1 cellular context compared by ENCODE assay signal in the genomic region with DNA sequence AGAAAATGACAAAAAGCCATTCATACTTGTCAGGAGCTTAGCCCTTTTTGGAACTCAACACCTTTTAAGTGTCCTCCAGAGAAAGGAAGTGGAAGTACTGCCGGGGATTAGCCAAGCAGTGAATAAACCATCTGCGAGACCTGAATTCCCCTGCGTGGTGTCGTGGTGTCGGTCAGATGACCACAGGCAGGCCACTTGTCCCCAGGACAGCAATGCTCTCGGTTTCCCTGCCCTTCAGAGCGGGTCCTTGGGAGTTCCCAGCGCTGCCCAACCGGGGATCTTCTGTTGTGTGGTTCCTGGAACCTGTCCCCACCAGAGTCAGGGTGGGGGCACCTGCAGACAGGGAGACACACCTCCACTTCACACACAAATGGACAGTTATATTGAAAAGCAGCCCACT.
TF ChIP-seq lines count a peak whose summit lies in the region.

No MANE protein-coding gene starts in this region.

TF ChIP-seq in GM12878, 131 proteins besides CTCF, POLR2A, EP300 and RAD21 (continues in another document):
- TF ChIP-seq SUPT20H (IDR thresholded peaks at IDR 0.05; ENCODE audit: borderline replicate concordance, control insufficient read depth, low read depth, low read length) (no peak), CBX3 (IDR thresholded peaks at IDR 0.05; ENCODE audit: borderline replicate concordance, low read depth) (no peak), CHD1 (IDR thresholded peaks at IDR 0.05; ENCODE audit: low read depth, low read length) (no peak), GABPA (IDR thresholded peaks at IDR 0.05; ENCODE audit: low read depth) (no peak), POLR2AphosphoS5 (IDR thresholded peaks at IDR 0.05; ENCODE audit: low read length) (no peak), TCF7 (IDR thresholded peaks at IDR 0.05; ENCODE audit: borderline replicate concordance) (no peak), SMAD5 (IDR thresholded peaks at IDR 0.05; ENCODE audit: low read depth) (no peak), DPF2 (IDR thresholded peaks at IDR 0.05) (peak; percentile 84), EZH2 (IDR thresholded peaks at IDR 0.05; ENCODE audit: borderline replicate concordance, control insufficient read depth, low read depth, low read length) (no peak), IKZF1 (conservative IDR thresholded peaks at IDR 0.05) (peak; percentile 97), EGR1 (IDR thresholded peaks at IDR 0.05; ENCODE audit: borderline replicate concordance in 1 of 2, low read depth in 2 of 2, low read length in 2 of 2) (no peak), SIX5 (IDR thresholded peaks at IDR 0.05; ENCODE audit: low read depth, low read length, severe bottlenecking) (no peak), ASH2L (IDR thresholded peaks at IDR 0.05; ENCODE audit: borderline replicate concordance, low read depth) (no peak), HDAC6 (IDR thresholded peaks at IDR 0.05; ENCODE audit: unreplicated experiment) (no peak), NRF1 (conservative IDR thresholded peaks at IDR 0.05; ENCODE audit: low read depth, low read length) (no peak), NFYA (IDR thresholded peaks at IDR 0.05; ENCODE audit: borderline replicate concordance, low read depth, low read length) (no peak), SRF (IDR thresholded peaks at IDR 0.05; ENCODE audit: low read depth in 2 of 2, low read length in 2 of 2) (no peak), PAX8 (IDR thresholded peaks at IDR 0.05) (no peak), SREBF2 (IDR thresholded peaks at IDR 0.05; ENCODE audit: low read length) (no peak), HDGF (IDR thresholded peaks at IDR 0.05) (no peak), SMC3 (IDR thresholded peaks at IDR 0.05; ENCODE audit: borderline replicate concordance, low read length) (no peak; the same call in 1 of the 2 replicates)
- TF ChIP-seq, protein P1, sequence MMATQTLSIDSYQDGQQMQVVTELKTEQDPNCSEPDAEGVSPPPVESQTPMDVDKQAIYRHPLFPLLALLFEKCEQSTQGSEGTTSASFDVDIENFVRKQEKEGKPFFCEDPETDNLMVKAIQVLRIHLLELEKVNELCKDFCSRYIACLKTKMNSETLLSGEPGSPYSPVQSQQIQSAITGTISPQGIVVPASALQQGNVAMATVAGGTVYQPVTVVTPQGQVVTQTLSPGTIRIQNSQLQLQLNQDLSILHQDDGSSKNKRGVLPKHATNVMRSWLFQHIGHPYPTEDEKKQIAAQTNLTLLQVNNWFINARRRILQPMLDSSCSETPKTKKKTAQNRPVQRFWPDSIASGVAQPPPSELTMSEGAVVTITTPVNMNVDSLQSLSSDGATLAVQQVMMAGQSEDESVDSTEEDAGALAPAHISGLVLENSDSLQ (IDR thresholded peaks at IDR 0.05) = peak; percentile 63
- TF ChIP-seq, protein P2, sequence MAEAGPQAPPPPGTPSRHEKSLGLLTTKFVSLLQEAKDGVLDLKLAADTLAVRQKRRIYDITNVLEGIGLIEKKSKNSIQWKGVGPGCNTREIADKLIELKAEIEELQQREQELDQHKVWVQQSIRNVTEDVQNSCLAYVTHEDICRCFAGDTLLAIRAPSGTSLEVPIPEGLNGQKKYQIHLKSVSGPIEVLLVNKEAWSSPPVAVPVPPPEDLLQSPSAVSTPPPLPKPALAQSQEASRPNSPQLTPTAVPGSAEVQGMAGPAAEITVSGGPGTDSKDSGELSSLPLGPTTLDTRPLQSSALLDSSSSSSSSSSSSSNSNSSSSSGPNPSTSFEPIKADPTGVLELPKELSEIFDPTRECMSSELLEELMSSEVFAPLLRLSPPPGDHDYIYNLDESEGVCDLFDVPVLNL (IDR thresholded peaks at IDR 0.05; ENCODE audit: low read depth, low read length) = no peak
- TF ChIP-seq, protein P3, sequence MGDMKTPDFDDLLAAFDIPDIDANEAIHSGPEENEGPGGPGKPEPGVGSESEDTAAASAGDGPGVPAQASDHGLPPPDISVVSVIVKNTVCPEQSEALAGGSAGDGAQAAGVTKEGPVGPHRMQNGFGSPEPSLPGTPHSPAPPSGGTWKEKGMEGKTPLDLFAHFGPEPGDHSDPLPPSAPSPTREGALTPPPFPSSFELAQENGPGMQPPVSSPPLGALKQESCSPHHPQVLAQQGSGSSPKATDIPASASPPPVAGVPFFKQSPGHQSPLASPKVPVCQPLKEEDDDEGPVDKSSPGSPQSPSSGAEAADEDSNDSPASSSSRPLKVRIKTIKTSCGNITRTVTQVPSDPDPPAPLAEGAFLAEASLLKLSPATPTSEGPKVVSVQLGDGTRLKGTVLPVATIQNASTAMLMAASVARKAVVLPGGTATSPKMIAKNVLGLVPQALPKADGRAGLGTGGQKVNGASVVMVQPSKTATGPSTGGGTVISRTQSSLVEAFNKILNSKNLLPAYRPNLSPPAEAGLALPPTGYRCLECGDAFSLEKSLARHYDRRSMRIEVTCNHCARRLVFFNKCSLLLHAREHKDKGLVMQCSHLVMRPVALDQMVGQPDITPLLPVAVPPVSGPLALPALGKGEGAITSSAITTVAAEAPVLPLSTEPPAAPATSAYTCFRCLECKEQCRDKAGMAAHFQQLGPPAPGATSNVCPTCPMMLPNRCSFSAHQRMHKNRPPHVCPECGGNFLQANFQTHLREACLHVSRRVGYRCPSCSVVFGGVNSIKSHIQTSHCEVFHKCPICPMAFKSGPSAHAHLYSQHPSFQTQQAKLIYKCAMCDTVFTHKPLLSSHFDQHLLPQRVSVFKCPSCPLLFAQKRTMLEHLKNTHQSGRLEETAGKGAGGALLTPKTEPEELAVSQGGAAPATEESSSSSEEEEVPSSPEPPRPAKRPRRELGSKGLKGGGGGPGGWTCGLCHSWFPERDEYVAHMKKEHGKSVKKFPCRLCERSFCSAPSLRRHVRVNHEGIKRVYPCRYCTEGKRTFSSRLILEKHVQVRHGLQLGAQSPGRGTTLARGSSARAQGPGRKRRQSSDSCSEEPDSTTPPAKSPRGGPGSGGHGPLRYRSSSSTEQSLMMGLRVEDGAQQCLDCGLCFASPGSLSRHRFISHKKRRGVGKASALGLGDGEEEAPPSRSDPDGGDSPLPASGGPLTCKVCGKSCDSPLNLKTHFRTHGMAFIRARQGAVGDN (IDR thresholded peaks at IDR 0.05) = peak; percentile 66
- TF ChIP-seq, protein P4, sequence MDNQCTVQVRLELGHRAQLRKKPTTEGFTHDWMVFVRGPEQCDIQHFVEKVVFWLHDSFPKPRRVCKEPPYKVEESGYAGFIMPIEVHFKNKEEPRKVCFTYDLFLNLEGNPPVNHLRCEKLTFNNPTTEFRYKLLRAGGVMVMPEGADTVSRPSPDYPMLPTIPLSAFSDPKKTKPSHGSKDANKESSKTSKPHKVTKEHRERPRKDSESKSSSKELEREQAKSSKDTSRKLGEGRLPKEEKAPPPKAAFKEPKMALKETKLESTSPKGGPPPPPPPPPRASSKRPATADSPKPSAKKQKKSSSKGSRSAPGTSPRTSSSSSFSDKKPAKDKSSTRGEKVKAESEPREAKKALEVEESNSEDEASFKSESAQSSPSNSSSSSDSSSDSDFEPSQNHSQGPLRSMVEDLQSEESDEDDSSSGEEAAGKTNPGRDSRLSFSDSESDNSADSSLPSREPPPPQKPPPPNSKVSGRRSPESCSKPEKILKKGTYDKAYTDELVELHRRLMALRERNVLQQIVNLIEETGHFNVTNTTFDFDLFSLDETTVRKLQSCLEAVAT (IDR thresholded peaks at IDR 0.05) = peak; percentile 86
- TF ChIP-seq, protein P5, sequence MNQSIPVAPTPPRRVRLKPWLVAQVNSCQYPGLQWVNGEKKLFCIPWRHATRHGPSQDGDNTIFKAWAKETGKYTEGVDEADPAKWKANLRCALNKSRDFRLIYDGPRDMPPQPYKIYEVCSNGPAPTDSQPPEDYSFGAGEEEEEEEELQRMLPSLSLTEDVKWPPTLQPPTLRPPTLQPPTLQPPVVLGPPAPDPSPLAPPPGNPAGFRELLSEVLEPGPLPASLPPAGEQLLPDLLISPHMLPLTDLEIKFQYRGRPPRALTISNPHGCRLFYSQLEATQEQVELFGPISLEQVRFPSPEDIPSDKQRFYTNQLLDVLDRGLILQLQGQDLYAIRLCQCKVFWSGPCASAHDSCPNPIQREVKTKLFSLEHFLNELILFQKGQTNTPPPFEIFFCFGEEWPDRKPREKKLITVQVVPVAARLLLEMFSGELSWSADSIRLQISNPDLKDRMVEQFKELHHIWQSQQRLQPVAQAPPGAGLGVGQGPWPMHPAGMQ (IDR thresholded peaks at IDR 0.05; ENCODE audit: borderline replicate concordance) = peak; percentile 72; the same call in 1 of the 2 replicates
- TF ChIP-seq, protein P6, sequence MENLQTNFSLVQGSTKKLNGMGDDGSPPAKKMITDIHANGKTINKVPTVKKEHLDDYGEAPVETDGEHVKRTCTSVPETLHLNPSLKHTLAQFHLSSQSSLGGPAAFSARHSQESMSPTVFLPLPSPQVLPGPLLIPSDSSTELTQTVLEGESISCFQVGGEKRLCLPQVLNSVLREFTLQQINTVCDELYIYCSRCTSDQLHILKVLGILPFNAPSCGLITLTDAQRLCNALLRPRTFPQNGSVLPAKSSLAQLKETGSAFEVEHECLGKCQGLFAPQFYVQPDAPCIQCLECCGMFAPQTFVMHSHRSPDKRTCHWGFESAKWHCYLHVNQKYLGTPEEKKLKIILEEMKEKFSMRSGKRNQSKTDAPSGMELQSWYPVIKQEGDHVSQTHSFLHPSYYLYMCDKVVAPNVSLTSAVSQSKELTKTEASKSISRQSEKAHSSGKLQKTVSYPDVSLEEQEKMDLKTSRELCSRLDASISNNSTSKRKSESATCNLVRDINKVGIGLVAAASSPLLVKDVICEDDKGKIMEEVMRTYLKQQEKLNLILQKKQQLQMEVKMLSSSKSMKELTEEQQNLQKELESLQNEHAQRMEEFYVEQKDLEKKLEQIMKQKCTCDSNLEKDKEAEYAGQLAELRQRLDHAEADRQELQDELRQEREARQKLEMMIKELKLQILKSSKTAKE (IDR thresholded peaks at IDR 0.05; ENCODE audit: low read depth, poor library complexity, severe bottlenecking) = peak; percentile 96
- TF ChIP-seq, protein P7, sequence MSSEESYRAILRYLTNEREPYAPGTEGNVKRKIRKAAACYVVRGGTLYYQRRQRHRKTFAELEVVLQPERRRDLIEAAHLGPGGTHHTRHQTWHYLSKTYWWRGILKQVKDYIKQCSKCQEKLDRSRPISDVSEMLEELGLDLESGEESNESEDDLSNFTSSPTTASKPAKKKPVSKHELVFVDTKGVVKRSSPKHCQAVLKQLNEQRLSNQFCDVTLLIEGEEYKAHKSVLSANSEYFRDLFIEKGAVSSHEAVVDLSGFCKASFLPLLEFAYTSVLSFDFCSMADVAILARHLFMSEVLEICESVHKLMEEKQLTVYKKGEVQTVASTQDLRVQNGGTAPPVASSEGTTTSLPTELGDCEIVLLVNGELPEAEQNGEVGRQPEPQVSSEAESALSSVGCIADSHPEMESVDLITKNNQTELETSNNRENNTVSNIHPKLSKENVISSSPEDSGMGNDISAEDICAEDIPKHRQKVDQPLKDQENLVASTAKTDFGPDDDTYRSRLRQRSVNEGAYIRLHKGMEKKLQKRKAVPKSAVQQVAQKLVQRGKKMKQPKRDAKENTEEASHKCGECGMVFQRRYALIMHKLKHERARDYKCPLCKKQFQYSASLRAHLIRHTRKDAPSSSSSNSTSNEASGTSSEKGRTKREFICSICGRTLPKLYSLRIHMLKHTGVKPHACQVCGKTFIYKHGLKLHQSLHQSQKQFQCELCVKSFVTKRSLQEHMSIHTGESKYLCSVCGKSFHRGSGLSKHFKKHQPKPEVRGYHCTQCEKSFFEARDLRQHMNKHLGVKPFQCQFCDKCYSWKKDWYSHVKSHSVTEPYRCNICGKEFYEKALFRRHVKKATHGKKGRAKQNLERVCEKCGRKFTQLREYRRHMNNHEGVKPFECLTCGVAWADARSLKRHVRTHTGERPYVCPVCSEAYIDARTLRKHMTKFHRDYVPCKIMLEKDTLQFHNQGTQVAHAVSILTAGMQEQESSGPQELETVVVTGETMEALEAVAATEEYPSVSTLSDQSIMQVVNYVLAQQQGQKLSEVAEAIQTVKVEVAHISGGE (CRISPR knock-in tag; IDR thresholded peaks at IDR 0.05) = no peak
- TF ChIP-seq, protein P8, sequence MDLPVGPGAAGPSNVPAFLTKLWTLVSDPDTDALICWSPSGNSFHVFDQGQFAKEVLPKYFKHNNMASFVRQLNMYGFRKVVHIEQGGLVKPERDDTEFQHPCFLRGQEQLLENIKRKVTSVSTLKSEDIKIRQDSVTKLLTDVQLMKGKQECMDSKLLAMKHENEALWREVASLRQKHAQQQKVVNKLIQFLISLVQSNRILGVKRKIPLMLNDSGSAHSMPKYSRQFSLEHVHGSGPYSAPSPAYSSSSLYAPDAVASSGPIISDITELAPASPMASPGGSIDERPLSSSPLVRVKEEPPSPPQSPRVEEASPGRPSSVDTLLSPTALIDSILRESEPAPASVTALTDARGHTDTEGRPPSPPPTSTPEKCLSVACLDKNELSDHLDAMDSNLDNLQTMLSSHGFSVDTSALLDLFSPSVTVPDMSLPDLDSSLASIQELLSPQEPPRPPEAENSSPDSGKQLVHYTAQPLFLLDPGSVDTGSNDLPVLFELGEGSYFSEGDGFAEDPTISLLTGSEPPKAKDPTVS (IDR thresholded peaks at IDR 0.05; ENCODE audit: low read depth, low read length) = no peak
- TF ChIP-seq, protein P9, sequence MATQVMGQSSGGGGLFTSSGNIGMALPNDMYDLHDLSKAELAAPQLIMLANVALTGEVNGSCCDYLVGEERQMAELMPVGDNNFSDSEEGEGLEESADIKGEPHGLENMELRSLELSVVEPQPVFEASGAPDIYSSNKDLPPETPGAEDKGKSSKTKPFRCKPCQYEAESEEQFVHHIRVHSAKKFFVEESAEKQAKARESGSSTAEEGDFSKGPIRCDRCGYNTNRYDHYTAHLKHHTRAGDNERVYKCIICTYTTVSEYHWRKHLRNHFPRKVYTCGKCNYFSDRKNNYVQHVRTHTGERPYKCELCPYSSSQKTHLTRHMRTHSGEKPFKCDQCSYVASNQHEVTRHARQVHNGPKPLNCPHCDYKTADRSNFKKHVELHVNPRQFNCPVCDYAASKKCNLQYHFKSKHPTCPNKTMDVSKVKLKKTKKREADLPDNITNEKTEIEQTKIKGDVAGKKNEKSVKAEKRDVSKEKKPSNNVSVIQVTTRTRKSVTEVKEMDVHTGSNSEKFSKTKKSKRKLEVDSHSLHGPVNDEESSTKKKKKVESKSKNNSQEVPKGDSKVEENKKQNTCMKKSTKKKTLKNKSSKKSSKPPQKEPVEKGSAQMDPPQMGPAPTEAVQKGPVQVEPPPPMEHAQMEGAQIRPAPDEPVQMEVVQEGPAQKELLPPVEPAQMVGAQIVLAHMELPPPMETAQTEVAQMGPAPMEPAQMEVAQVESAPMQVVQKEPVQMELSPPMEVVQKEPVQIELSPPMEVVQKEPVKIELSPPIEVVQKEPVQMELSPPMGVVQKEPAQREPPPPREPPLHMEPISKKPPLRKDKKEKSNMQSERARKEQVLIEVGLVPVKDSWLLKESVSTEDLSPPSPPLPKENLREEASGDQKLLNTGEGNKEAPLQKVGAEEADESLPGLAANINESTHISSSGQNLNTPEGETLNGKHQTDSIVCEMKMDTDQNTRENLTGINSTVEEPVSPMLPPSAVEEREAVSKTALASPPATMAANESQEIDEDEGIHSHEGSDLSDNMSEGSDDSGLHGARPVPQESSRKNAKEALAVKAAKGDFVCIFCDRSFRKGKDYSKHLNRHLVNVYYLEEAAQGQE (IDR thresholded peaks at IDR 0.05; ENCODE audit: low read depth, low read length) = no peak
